24 cellular contexts compared by ENCODE assay signal in genomic region chr21:32046191-32046590, GRCh38.
"Had no signal": no experiment of that assay in that cellular context is flagged by ENCODE, and none has a peak within 500 bp of the region (broad histone marks: within the 10 kb centered on the region; RNA-seq: fewer than 3 reads in every experiment).

No MANE protein-coding gene starts in this region.

- H3K27ac Mint-ChIP-seq: effector memory CD8-positive, alpha-beta T cell; immature natural killer cell; naive thymus-derived CD8-positive, alpha-beta T cell; stimulated activated naive CD8-positive, alpha-beta T cell treated with anti-CD3 and anti-CD28 coated beads, Interleukin-15, amount 100 ng/mL, for 72 hours had no signal

- H3K4me3 Mint-ChIP-seq: effector memory CD8-positive, alpha-beta T cell; immature natural killer cell; naive thymus-derived CD8-positive, alpha-beta T cell; stimulated activated naive CD8-positive, alpha-beta T cell treated with anti-CD3 and anti-CD28 coated beads, Interleukin-15, amount 100 ng/mL, for 72 hours had no signal

- H3K9me3 ChIP-seq: lower lobe of right lung, pancreas, right lobe of liver, suprapubic skin, transverse colon, upper lobe of right lung, uterus had no signal

- H3K36me3 ChIP-seq: left ventricle myocardium inferior, lower lobe of right lung, pancreas, right lobe of liver, suprapubic skin, transverse colon, upper lobe of right lung, uterus had no signal

- H3K4me3 ChIP-seq: left ventricle myocardium inferior, lower lobe of right lung, pancreas, right lobe of liver, suprapubic skin, transverse colon, upper lobe of right lung, uterus had no signal

- H3K4me1 ChIP-seq: left ventricle myocardium inferior, lower lobe of right lung, pancreas, right lobe of liver, suprapubic skin, transverse colon, upper lobe of right lung, uterus had no signal

- ATAC-seq: effector memory CD8-positive, alpha-beta T cell; left colon; lower lobe of right lung; naive thymus-derived CD8-positive, alpha-beta T cell; pancreas; right lobe of liver; stimulated activated naive CD8-positive, alpha-beta T cell treated with anti-CD3 and anti-CD28 coated beads, Interleukin-15, amount 100 ng/mL, for 72 hours; upper lobe of right lung had no signal

- DNase-seq: cortex of kidney; effector memory CD8-positive, alpha-beta T cell; hypothalamus; immature natural killer cell; islet precursor cell; kidney glomerular epithelial cell; left colon; left ventricle myocardium inferior; lower lobe of right lung; naive thymus-derived CD8-positive, alpha-beta T cell; occipital lobe; pancreas; right lobe of liver; small intestine; stimulated activated CD4-positive, alpha-beta T cell treated with anti-CD3 and anti-CD28 coated beads, Interleukin-12 subunit alpha, Interleukin-12 subunit beta, amount 100 ng/mL, for 4 hours; stimulated activated CD4-positive, alpha-beta T cell treated with anti-CD3 and anti-CD28 coated beads, Interleukin-1b, Interleukin-23, amount 100 ng/mL, for 48 hours; stimulated activated CD4-positive, alpha-beta T cell treated with anti-CD3 and anti-CD28 coated beads, Interleukin-4, amount 100 ng/mL, for 1 hour; stimulated activated CD8-positive, alpha-beta memory T cell treated with anti-CD3 and anti-CD28 coated beads, Interleukin-4, amount 100 ng/mL, for 48 hours; stimulated activated naive CD4-positive, alpha-beta T cell; stimulated activated naive CD8-positive, alpha-beta T cell treated with anti-CD3 and anti-CD28 coated beads, Interleukin-15, amount 100 ng/mL, for 72 hours; transverse colon; upper lobe of right lung; uterus had no signal

- H3K27me3 ChIP-seq: pancreas, right lobe of liver, suprapubic skin, transverse colon, upper lobe of right lung, uterus had no signal

- H3K4me1 Mint-ChIP-seq: immature natural killer cell; stimulated activated naive CD8-positive, alpha-beta T cell treated with anti-CD3 and anti-CD28 coated beads, Interleukin-15, amount 100 ng/mL, for 72 hours had no signal

- H3K36me3 Mint-ChIP-seq: immature natural killer cell had no signal

- H3K27ac ChIP-seq: left ventricle myocardium inferior, lower lobe of right lung, pancreas, right lobe of liver, suprapubic skin, transverse colon, upper lobe of right lung, uterus had no signal
